In the genomic region with DNA sequence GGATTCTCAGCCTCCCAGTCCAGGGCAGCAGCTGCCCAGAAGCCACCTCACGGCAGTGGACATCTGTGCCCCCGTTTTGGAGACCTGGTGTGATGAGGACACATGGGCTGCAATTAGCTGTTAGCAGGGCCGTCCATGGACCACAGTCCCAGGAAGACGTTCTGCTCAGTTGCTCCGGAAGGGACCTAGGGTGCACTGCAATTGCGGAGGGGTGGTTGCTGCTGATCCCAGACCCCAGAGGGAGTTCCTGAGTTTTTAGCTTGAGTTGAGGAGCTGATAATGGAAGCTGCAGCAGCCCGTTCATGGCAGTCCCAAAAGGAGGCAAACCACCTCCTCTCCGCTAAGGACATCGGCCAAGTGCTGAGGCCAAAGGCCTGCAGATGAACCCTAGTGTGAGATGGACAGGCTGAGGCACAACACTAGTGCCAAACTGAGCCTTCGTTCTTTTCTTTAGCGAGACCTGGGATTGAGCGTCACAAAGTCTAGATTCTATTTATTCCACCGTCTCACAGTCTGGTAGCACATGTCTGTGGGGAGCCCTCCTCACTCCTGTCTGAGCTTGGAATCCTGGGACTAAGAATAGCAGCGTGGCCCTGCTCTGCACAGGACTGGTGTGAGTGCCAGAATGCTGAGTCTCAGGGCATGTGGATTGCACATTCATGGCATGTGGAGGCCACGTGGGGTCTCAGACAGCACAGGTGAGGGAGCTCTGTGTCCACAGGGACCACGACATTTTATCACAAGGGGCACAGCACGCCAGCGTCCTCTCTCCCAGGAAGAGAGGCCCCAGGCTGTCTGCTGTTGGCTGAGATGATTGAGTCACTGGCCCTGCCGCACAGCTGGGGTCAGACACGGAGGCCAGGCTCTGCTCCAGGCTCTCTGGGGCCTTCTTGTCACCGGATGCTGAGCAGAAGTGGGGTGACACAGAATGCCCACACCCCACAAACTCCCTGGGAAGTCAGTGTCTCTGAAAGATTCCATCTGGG, we compare ENCODE assay signal across 14 cellular contexts.
DNase-seq lines count a peak whose midpoint lies in the region; FAIRE-seq and TF ChIP-seq lines count a peak whose summit lies in the region.
"Had no signal": no experiment of that assay in that cellular context is flagged by ENCODE, and none has a peak within 500 bp of the region (broad histone marks: within the 10 kb centered on the region; RNA-seq: fewer than 3 reads in every experiment).

No MANE protein-coding gene starts in this region.

- TF ChIP-seq POLR2A in H1 (IDR thresholded peaks at IDR 0.05; ENCODE audit: control extremely low read depth in 1 of 2, low read depth in 2 of 2, low read length in 2 of 2), result no peak

- H3K23ac ChIP-seq in H1 (ENCODE audit: insufficient read length), result no peak overlapping the region

- peak overlapping the region; percentile 45 for H2AK5ac ChIP-seq in H1 (ENCODE audit: low read depth, low read length)

- H3K18ac ChIP-seq in H1 (ENCODE audit: extremely low read depth, low read length), result peak overlapping the region; percentile 15

- H2BK120ac ChIP-seq in H1 (replicated peaks; ENCODE audit: low read depth, low read length), result no peak overlapping the region

- H3K4ac ChIP-seq in H1 (replicated peaks; ENCODE audit: insufficient read length, low read depth, low read length), result no peak overlapping the region

- DNase-seq in A172 (ENCODE audit: low spot score) (peak; percentile 18), HTR-8/SVneo (ENCODE audit: insufficient read length, low spot score) (peak; percentile 27), H1 (ENCODE audit: low read depth in 1 of 2, low spot score in 2 of 2) (no peak), nephron progenitor cell (no peak), NCI-H2171 (lab: John Stamatoyannopoulos, UW) (no peak), NOMO-1 treated with DMSO at 0.1 percent for 48 hours (lab: John Stamatoyannopoulos, UW; ENCODE audit: unreplicated experiment) (no peak), COLO668 (lab: John Stamatoyannopoulos, UW; ENCODE audit: unreplicated experiment) (no peak), NCI-H2029 treated with DMSO at 0.1 percent for 48 hours (lab: John Stamatoyannopoulos, UW) (no peak)
- DNase-seq: activated CD4-positive, alpha-beta memory T cell treated with anti-CD3 and anti-CD28 coated beads for 36 hours; DMS79; foreskin melanocyte; NCI-H146 had no signal

- FAIRE-seq in HTR-8/SVneo (lab: Jason Lieb, UNC) (peak; percentile 9), H1 (lab: Jason Lieb, UNC) (no peak)

- WGBS in H1 (ENCODE audit: extremely low coverage in 1 of 2, insufficient coverage in 1 of 2, insufficient read length in 1 of 2, insufficient replicate concordance in 2 of 2, low coverage in 1 of 2, low lambda C conversion rate in 2 of 2, missing lambda C conversion rate in 1 of 2), 2 experiments, result 85% methylated on average over 21 of the region's 21 CpGs; no CpG with 5 or more reads in 1 of the 2 experiments

- H3K14ac ChIP-seq in H1 (ENCODE audit: insufficient read length), result no peak overlapping the region

- peaks cover 8% of the 10 kb centered on the region for H3K36me3 Mint-ChIP-seq in nephron progenitor cell (ENCODE audit: low read depth)

- no peaks in the 10 kb centered on the region for H3K9me3 ChIP-seq in H1 (ENCODE audit: insufficient read depth in 2 of 2, low read depth in 1 of 2, low read length in 1 of 2)
- H3K9me3 ChIP-seq: neutrophil had no signal

- no peak overlapping the region for H3K4me3 ChIP-seq in H1 (ENCODE audit: extremely low read depth in 1 of 4, insufficient read depth in 2 of 4, low read depth in 3 of 4, low read length in 4 of 4)

- H2BK12ac ChIP-seq in H1 (ENCODE audit: low read depth, low read length), result 0 out of 2 replicates have a peak overlapping the region, but pooled peaks have one; percentile 19

- no peak overlapping the region for H3K27ac ChIP-seq in H1 (ENCODE audit: low read depth, low read length)
- H3K27ac ChIP-seq: neutrophil had no signal

- H3K4me2 ChIP-seq in H1 (ENCODE audit: insufficient read depth in 1 of 2, low read depth in 2 of 2, low read length in 2 of 2), result no peak overlapping the region

- no peaks in the 10 kb centered on the region for H3K23me2 ChIP-seq in H1 (ENCODE audit: low read depth, low read length)

- H3K9me3 Mint-ChIP-seq in nephron progenitor cell, result peaks cover 23% of the 10 kb centered on the region

- POLR2A ChIA-PET in H1 (lab: Charles Lee; ENCODE audit: partially characterized antibody), result no interaction called here

- TF ChIP-seq EP300 in H1 (IDR thresholded peaks at IDR 0.05; ENCODE audit: borderline replicate concordance in 1 of 2, low read depth in 2 of 2, low read length in 2 of 2), result no peak

- no peak overlapping the region for H2BK15ac ChIP-seq in H1 (ENCODE audit: low read length)

- CTCF ChIA-PET in H1 (lab: Charles Lee; ENCODE audit: partially characterized antibody), result interaction anchor here (0.6 to 1.4 kb wide), 7 partner anchors 15 to 146 kb away, joined by 3 to 6 read pairs (median 3); no protein-coding TSS in a partner anchor

- H2AFZ ChIP-seq in H1 (ENCODE audit: low read length), result no peak overlapping the region

- no peak overlapping the region for H3K9ac ChIP-seq in H1 (replicated peaks in 1 of 4; ENCODE audit: extremely low read depth in 1 of 4, low read depth in 3 of 4, low read length in 3 of 4)

- H4K91ac ChIP-seq in H1 (replicated peaks; ENCODE audit: insufficient read length, low read length), result no peak overlapping the region

- peaks cover 0 to 12% (median 6%) of the 10 kb centered on the region in 4 experiments; a peak in 6 of 7 replicates for H3K4me1 ChIP-seq in H1 (replicated peaks in 1 of 4; ENCODE audit: control insufficient read depth in 3 of 4, insufficient read depth in 4 of 4, low read length in 3 of 4)

- H3K27me3 Mint-ChIP-seq in nephron progenitor cell (ENCODE audit: low read depth, poor library complexity), result peaks cover 6% of the 10 kb centered on the region

- no peak overlapping the region for H4K5ac ChIP-seq in H1 (ENCODE audit: insufficient read length, low read depth, low read length)

- H3K79me1 ChIP-seq in H1 (ENCODE audit: low read depth, low read length), result no peaks in the 10 kb centered on the region

- H2BK5ac ChIP-seq in H1 (ENCODE audit: low read depth, low read length), result no peak overlapping the region

- H4K8ac ChIP-seq in H1 (ENCODE audit: extremely low read depth, insufficient read depth, low read length), result peak overlapping the region; percentile 31; the same call in 1 of the 2 replicates

- TF ChIP-seq CTCF in H1 (IDR thresholded peaks at IDR 0.05; ENCODE audit: control extremely low read depth in 1 of 3, insufficient read depth in 1 of 3, low read depth in 1 of 3, low read length in 3 of 3) (no peak), nephron progenitor cell (IDR thresholded peaks at IDR 0.05) (no peak)

- no peaks in the 10 kb centered on the region for H3K36me3 ChIP-seq in H1 (ENCODE audit: control insufficient read depth in 2 of 4, insufficient read depth in 4 of 4, low read length in 3 of 4)
- H3K36me3 ChIP-seq: neutrophil had no signal

- H3K27me3 ChIP-seq in H1 (replicated peaks in 1 of 4; ENCODE audit: control insufficient read depth in 3 of 4, extremely low read depth in 1 of 4, insufficient read depth in 3 of 4, low read length in 3 of 4), result no peaks in the 10 kb centered on the region

- H3K56ac ChIP-seq in H1 (replicated peaks; ENCODE audit: insufficient read length, low read depth, low read length), result no peak overlapping the region

- H2BK20ac ChIP-seq in H1 (ENCODE audit: low read length), result 0 out of 2 replicates have a peak overlapping the region, but pooled peaks have one; percentile 21

- no peaks in the 10 kb centered on the region for H4K20me1 ChIP-seq in H1 (replicated peaks in 1 of 2; ENCODE audit: control insufficient read depth in 1 of 2, insufficient read depth in 2 of 2, low read length in 2 of 2)

- H3K27ac Mint-ChIP-seq in nephron progenitor cell, result peak overlapping the region; percentile 84
- H3K27ac Mint-ChIP-seq: activated CD4-positive, alpha-beta memory T cell treated with anti-CD3 and anti-CD28 coated beads for 36 hours; activated naive CD4-positive, alpha-beta T cell treated with anti-CD3 and anti-CD28 coated beads, Interleukin-2, amount 50 U/mL, for 24 hours had no signal

- TF ChIP-seq RAD21 in H1 (IDR thresholded peaks at IDR 0.05 in 1 of 2, conservative IDR thresholded peaks at IDR 0.05 in 1 of 2; ENCODE audit: low read depth in 2 of 2, low read length in 2 of 2), result no peak

- H3K4me3 Mint-ChIP-seq in nephron progenitor cell, result peak overlapping the region; percentile 56
- H3K4me3 Mint-ChIP-seq: activated CD4-positive, alpha-beta memory T cell treated with anti-CD3 and anti-CD28 coated beads for 36 hours; activated naive CD4-positive, alpha-beta T cell treated with anti-CD3 and anti-CD28 coated beads, Interleukin-2, amount 50 U/mL, for 24 hours had no signal

- no peaks in the 10 kb centered on the region for H3K79me2 ChIP-seq in H1 (ENCODE audit: control insufficient read depth in 1 of 2, insufficient read depth in 2 of 2, low read length in 2 of 2)

- peaks cover 86% of the 10 kb centered on the region for H3K4me1 Mint-ChIP-seq in nephron progenitor cell

TF ChIP-seq in H1, 55 proteins besides CTCF, POLR2A, EP300 and RAD21 (continues in another document):
- no peak for TF ChIP-seq CTBP2 (IDR thresholded peaks at IDR 0.05; ENCODE audit: borderline replicate concordance, insufficient read depth, insufficient read length, low read length)
- TF ChIP-seq, protein P1, sequence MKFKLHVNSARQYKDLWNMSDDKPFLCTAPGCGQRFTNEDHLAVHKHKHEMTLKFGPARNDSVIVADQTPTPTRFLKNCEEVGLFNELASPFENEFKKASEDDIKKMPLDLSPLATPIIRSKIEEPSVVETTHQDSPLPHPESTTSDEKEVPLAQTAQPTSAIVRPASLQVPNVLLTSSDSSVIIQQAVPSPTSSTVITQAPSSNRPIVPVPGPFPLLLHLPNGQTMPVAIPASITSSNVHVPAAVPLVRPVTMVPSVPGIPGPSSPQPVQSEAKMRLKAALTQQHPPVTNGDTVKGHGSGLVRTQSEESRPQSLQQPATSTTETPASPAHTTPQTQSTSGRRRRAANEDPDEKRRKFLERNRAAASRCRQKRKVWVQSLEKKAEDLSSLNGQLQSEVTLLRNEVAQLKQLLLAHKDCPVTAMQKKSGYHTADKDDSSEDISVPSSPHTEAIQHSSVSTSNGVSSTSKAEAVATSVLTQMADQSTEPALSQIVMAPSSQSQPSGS (IDR thresholded peaks at IDR 0.05; ENCODE audit: low read length), result no peak
- TF ChIP-seq HDAC2 (IDR thresholded peaks at IDR 0.05; ENCODE audit: borderline replicate concordance in 1 of 2, low read depth in 2 of 2, low read length in 2 of 2), result no peak
- TF ChIP-seq TEAD4 (IDR thresholded peaks at IDR 0.05; ENCODE audit: low read depth, low read length), result no peak
- no peak for TF ChIP-seq CREB1 (IDR thresholded peaks at IDR 0.05)
- no peak for TF ChIP-seq SUZ12 (IDR thresholded peaks at IDR 0.05; ENCODE audit: low read length)
- no peak for TF ChIP-seq RFX5 (IDR thresholded peaks at IDR 0.05; ENCODE audit: borderline replicate concordance, low read depth, low read length)
- TF ChIP-seq, protein P2, sequence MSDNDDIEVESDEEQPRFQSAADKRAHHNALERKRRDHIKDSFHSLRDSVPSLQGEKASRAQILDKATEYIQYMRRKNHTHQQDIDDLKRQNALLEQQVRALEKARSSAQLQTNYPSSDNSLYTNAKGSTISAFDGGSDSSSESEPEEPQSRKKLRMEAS (IDR thresholded peaks at IDR 0.05), result no peak
- no peak for TF ChIP-seq CEBPB (IDR thresholded peaks at IDR 0.05; ENCODE audit: low read depth, low read length)
- no peak for TF ChIP-seq SRF (IDR thresholded peaks at IDR 0.05; ENCODE audit: low read depth, low read length)

Comparison
In these comparisons a context has a peak if more than half of its experiments do, and no peak if none do; other contexts are left out.
1. DNase-seq: peak in A172 (single experiment) and HTR-8/SVneo (single experiment); none in H1 (0 of 2), nephron progenitor cell (single experiment), NCI-H2171 (single experiment), NOMO-1 treated with DMSO at 0.1 percent for 48 hours (single experiment), COLO668 (single experiment) and NCI-H2029 treated with DMSO at 0.1 percent for 48 hours (single experiment).